ENCODE assay signal across 8 cellular contexts in the genomic region with DNA sequence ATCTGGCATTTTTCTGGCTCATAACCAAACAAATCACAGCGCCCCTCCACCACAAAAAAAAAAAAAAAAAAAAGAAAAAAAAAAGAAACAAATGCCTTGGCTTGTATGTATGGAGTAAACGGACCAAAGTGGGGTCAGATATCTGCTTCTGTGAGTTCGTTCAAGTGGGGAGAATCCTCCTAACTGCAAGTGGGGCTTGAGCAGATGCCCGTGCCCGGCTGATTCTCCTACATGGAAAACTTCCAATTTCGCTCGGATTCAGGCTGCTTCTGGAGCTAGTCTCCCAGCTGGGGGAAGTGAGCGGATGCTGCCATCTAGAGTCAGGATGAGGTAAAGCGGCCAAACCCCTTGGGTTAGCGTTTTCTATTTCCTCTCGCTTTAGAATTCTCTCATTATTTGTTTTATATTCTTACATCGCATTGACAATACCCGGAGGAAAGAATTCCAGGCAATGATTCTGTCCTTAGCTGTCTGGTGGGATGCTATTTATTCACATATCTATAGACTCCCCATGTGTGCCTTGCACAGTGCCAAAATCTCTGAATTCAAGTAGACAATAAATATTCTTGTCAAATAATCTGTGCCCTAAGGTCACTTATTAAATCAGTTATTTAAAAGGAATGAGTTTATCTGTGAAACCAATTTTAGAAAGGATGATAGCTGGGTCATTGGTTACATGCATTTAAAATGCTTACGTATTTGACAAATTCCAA.
A peak's percentile ranks its signal among the peaks of the same experiment; 100 is the strongest.
DNase-seq lines count a peak whose midpoint lies in the region; ATAC-seq lines count a peak whose summit lies in the region.

No MANE protein-coding gene starts in this region.

- H3K36me3 ChIP-seq in ACC112 (ENCODE audit: insufficient read depth, low read length): no peaks in the 10 kb centered on the region

- no peaks in the 10 kb centered on the region for H3K79me2 ChIP-seq in ACC112 (ENCODE audit: control insufficient read depth, insufficient read depth, low read length, unreplicated experiment)

- peak overlapping the region; percentile 73 for H2AFZ ChIP-seq in ACC112 (ENCODE audit: low read length, unreplicated experiment)

- ATAC-seq in GM18508 (IDR thresholded peaks at IDR 0.05; ENCODE audit: insufficient read depth, unreplicated experiment) (peak; percentile 73), HG03066 (IDR thresholded peaks at IDR 0.05; ENCODE audit: low read depth, unreplicated experiment) (peak; percentile 69), left colon (peak; percentile 89)

- no peak overlapping the region for H3K27ac ChIP-seq in ACC112 (ENCODE audit: low read depth, low read length)

- no peaks in the 10 kb centered on the region for H3K4me1 ChIP-seq in ACC112 (ENCODE audit: control insufficient read depth, insufficient read depth, low read length, unreplicated experiment)

- DNase-seq in NCI-H2196 (lab: John Stamatoyannopoulos, UW; ENCODE audit: unreplicated experiment) (peak; percentile 87), cerebellum (ENCODE audit: low spot score) (peak; percentile 89), left colon (peak; percentile 63 to 66)
- peak; percentile 4 to 16 (median 10) for DNase-seq in activated CD4-positive, CD25-positive, alpha-beta regulatory T cell (lab: John Stamatoyannopoulos, UW)
- peak; percentile 49 for DNase-seq in stimulated activated CD4-positive, alpha-beta T cell treated with anti-CD3 and anti-CD28 coated beads, Interleukin-2, amount 100 ng/mL, for 4 hours (ENCODE audit: low read depth)

- H3K4me3 ChIP-seq in ACC112 (ENCODE audit: low read depth, low read length): peak overlapping the region; percentile 72

- H3K27me3 ChIP-seq in ACC112 (ENCODE audit: insufficient read depth, low read length): peaks cover 21% of the 10 kb centered on the region

- intact Hi-C loops in left colon (cut with DNase I, micrococcal nuclease): loop anchor here in 1 of 2 donors (10.0 kb wide), 1 partner anchor 478 kb away; no protein-coding TSS in a partner anchor

Comparison
In these comparisons a context has a peak if more than half of its experiments do, and no peak if none do; other contexts are left out.
1. DNase-seq: peak in every context shown above with its lines; median percentile 89 in cerebellum; 87 in NCI-H2196; 64 in left colon; 49 in stimulated activated CD4-positive, alpha-beta T cell treated with anti-CD3 and anti-CD28 coated beads, Interleukin-2, amount 100 ng/mL, for 4 hours; 10 in activated CD4-positive, CD25-positive, alpha-beta regulatory T cell.